ENCODE assay signal across 8 cellular contexts in the genomic region with DNA sequence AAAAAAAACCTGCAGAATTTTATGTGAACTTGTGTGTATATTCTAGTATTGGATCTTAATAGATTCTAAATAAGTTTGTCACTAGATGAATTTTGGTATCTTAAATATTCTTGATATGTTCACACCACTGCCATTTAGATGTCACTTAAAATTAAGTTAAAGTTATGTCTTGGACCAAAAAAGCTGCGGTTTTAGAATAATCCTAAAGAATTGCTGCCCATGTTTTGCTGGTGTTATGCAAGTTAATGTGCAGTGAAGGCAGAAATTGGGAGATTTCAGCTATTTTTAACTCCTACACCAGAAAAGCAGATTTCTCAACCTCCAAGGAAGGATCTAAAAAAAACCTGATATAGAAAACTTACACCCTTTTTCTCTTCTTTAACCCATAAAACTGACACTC. TPM values are rescaled to one million over a fixed set of nuclear protein-coding genes. Genes with fewer than 3 reads are reported as not detected.
DNase-seq lines count a peak whose midpoint lies in the region; ATAC-seq and TF ChIP-seq lines count a peak whose summit lies in the region.

No MANE protein-coding gene starts in this region.

- peak overlapping the region; percentile 67 for H3K9ac ChIP-seq in iPS-18a (ENCODE audit: low read length)

- H3K4me3 ChIP-seq in iPS-18a (ENCODE audit: low read length): peak overlapping the region; percentile 89

- peak overlapping the region; percentile 99 for H3K4me3 Mint-ChIP-seq in activated T-cell treated with anti-CD3 and anti-CD28 coated beads, Interleukin-2, amount 50 U/mL, for 24 hours
- H3K4me3 Mint-ChIP-seq in activated T-helper 2 cell treated with anti-CD3 and anti-CD28 coated beads, Interferon-gamma antibody, Interleukin-2, Interleukin-4, amounts not matched to agents 10 μg/mL and 5 μg/mL and 100 μg/mL, durations not matched to agents 14 hours and 24 hours and 36 hours (ENCODE audit: low read depth): peak overlapping the region; percentile 97
- H3K4me3 Mint-ChIP-seq in stimulated activated naive CD8-positive, alpha-beta T cell treated with anti-CD3 and anti-CD28 coated beads, Interleukin-15, amount 100 ng/mL, for 72 hours: peak overlapping the region; percentile 99 to 100

- no peak for DNase-seq in activated T-cell treated with anti-CD3 and anti-CD28 coated beads, Interleukin-2, amount 50 U/mL, for 24 hours
- no peak for DNase-seq in activated T-cell treated with anti-CD3 and anti-CD28 coated beads, Interleukin-2, amount 50 U/mL, for 1 hour
- no peak for DNase-seq in activated T-helper 2 cell treated with anti-CD3 and anti-CD28 coated beads, Interferon-gamma antibody, Interleukin-2, Interleukin-4, amounts not matched to agents 10 μg/mL and 5 μg/mL and 100 μg/mL, durations not matched to agents 14 hours and 24 hours and 36 hours (ENCODE audit: low spot score)
- no peak for DNase-seq in stimulated activated naive CD8-positive, alpha-beta T cell treated with anti-CD3 and anti-CD28 coated beads, Interleukin-15, amount 100 ng/mL, for 72 hours
- no peak for DNase-seq in NCI-H1436 treated with DMSO at 0.1 percent for 48 hours (lab: John Stamatoyannopoulos, UW)
- DNase-seq in NCI-H187 (lab: John Stamatoyannopoulos, UW): no peak
- no peak for DNase-seq in GM10266 (ENCODE audit: extremely low spot score)

- H3K27ac Mint-ChIP-seq in activated T-cell treated with anti-CD3 and anti-CD28 coated beads, Interleukin-2, amount 50 U/mL, for 24 hours: peak overlapping the region; percentile 98
- peak overlapping the region; percentile 95 for H3K27ac Mint-ChIP-seq in activated T-helper 2 cell treated with anti-CD3 and anti-CD28 coated beads, Interferon-gamma antibody, Interleukin-2, Interleukin-4, amounts not matched to agents 10 μg/mL and 5 μg/mL and 100 μg/mL, durations not matched to agents 14 hours and 24 hours and 36 hours
- H3K27ac Mint-ChIP-seq in stimulated activated naive CD8-positive, alpha-beta T cell treated with anti-CD3 and anti-CD28 coated beads, Interleukin-15, amount 100 ng/mL, for 72 hours: peak overlapping the region; percentile 100

- H3K27me3 Mint-ChIP-seq in activated T-cell treated with anti-CD3 and anti-CD28 coated beads, Interleukin-2, amount 50 U/mL, for 24 hours: no peaks in the 10 kb centered on the region
- no peaks in the 10 kb centered on the region for H3K27me3 Mint-ChIP-seq in activated T-helper 2 cell treated with anti-CD3 and anti-CD28 coated beads, Interferon-gamma antibody, Interleukin-2, Interleukin-4, amounts not matched to agents 10 μg/mL and 5 μg/mL and 100 μg/mL, durations not matched to agents 14 hours and 24 hours and 36 hours (ENCODE audit: low read depth)
- no peaks in the 10 kb centered on the region for H3K27me3 Mint-ChIP-seq in stimulated activated naive CD8-positive, alpha-beta T cell treated with anti-CD3 and anti-CD28 coated beads, Interleukin-15, amount 100 ng/mL, for 72 hours

- intact Hi-C loops in activated T-helper 2 cell treated with anti-CD3 and anti-CD28 coated beads, Interferon-gamma antibody, Interleukin-2, Interleukin-4, amounts not matched to agents 10 μg/mL and 5 μg/mL and 100 μg/mL, durations not matched to agents 14 hours and 24 hours and 36 hours (cut with micrococcal nuclease): no loop called here

- H3K36me3 Mint-ChIP-seq in activated T-cell treated with anti-CD3 and anti-CD28 coated beads, Interleukin-2, amount 50 U/mL, for 24 hours (ENCODE audit: low read depth): peaks cover 22% of the 10 kb centered on the region
- H3K36me3 Mint-ChIP-seq in activated T-helper 2 cell treated with anti-CD3 and anti-CD28 coated beads, Interferon-gamma antibody, Interleukin-2, Interleukin-4, amounts not matched to agents 10 μg/mL and 5 μg/mL and 100 μg/mL, durations not matched to agents 14 hours and 24 hours and 36 hours (ENCODE audit: low read depth): peaks cover 13% of the 10 kb centered on the region

- H3K27ac ChIP-seq in iPS-18a (ENCODE audit: low read length): no peak overlapping the region

- H3K4me1 Mint-ChIP-seq in activated T-cell treated with anti-CD3 and anti-CD28 coated beads, Interleukin-2, amount 50 U/mL, for 24 hours (ENCODE audit: low read depth): peaks cover 53% of the 10 kb centered on the region
- peaks cover 30% of the 10 kb centered on the region for H3K4me1 Mint-ChIP-seq in activated T-helper 2 cell treated with anti-CD3 and anti-CD28 coated beads, Interferon-gamma antibody, Interleukin-2, Interleukin-4, amounts not matched to agents 10 μg/mL and 5 μg/mL and 100 μg/mL, durations not matched to agents 14 hours and 24 hours and 36 hours (ENCODE audit: low read depth)
- H3K4me1 Mint-ChIP-seq in stimulated activated naive CD8-positive, alpha-beta T cell treated with anti-CD3 and anti-CD28 coated beads, Interleukin-15, amount 100 ng/mL, for 72 hours: peaks cover 42% of the 10 kb centered on the region

- peaks cover 16% of the 10 kb centered on the region for H3K4me1 ChIP-seq in iPS-18a (ENCODE audit: control insufficient read depth, low read depth, low read length)

- no peak for TF ChIP-seq CTCF in GM10266 (IDR thresholded peaks at IDR 0.05; ENCODE audit: control insufficient read depth, insufficient read depth, low read depth, missing control alignments)

- H3K9me3 Mint-ChIP-seq in activated T-cell treated with anti-CD3 and anti-CD28 coated beads, Interleukin-2, amount 50 U/mL, for 24 hours: no peaks in the 10 kb centered on the region
- H3K9me3 Mint-ChIP-seq in activated T-helper 2 cell treated with anti-CD3 and anti-CD28 coated beads, Interferon-gamma antibody, Interleukin-2, Interleukin-4, amounts not matched to agents 10 μg/mL and 5 μg/mL and 100 μg/mL, durations not matched to agents 14 hours and 24 hours and 36 hours: no peaks in the 10 kb centered on the region
- no peaks in the 10 kb centered on the region for H3K9me3 Mint-ChIP-seq in stimulated activated naive CD8-positive, alpha-beta T cell treated with anti-CD3 and anti-CD28 coated beads, Interleukin-15, amount 100 ng/mL, for 72 hours

- ATAC-seq in stimulated activated naive CD8-positive, alpha-beta T cell treated with anti-CD3 and anti-CD28 coated beads, Interleukin-15, amount 100 ng/mL, for 72 hours: no peak

- H3K27me3 ChIP-seq in iPS-18a (ENCODE audit: control insufficient read depth, insufficient read depth, low read length): no peaks in the 10 kb centered on the region

- no peaks in the 10 kb centered on the region for H3K36me3 ChIP-seq in iPS-18a (ENCODE audit: control insufficient read depth, low read depth, low read length)

- no peaks in the 10 kb centered on the region for H3K9me3 ChIP-seq in iPS-18a (ENCODE audit: control insufficient read depth, low read depth, low read length)

RNA-seq across cellular contexts. Expression of a gene that starts 0.7 kb away (rescaled TPM):
- 58.4 and 60.5 TPM in 2 replicates for total RNA-seq in activated T-helper 2 cell treated with anti-CD3 and anti-CD28 coated beads, Interferon-gamma antibody, Interleukin-2, Interleukin-4, amounts not matched to agents 10 μg/mL and 5 μg/mL and 100 μg/mL, durations not matched to agents 14 hours and 24 hours and 36 hours
